1 cellular context compared by ENCODE assay signal in the genomic region with DNA sequence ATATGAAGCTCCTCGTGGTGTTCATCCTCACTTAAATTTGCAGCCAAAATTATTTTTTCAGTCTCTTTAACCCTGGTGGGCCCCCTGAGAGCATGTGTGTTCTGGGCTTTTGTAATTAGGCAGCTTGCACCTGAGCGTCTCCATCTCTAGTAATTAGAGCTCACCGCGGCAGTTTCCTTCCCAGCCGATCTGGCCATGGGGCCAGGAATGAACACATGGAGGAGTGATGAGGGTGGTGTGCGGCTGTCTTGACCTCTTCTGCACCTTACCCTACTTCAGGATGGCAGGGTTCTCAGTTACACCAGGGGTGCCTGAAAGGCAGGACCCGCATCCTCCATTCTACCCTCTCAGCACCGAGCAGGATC.
TF ChIP-seq lines count a peak whose summit lies in the region.

No MANE protein-coding gene starts in this region.

TF ChIP-seq in IMR-90, 13 proteins besides CTCF, POLR2A, EP300 and RAD21 (continued from another document):
- no peak for TF ChIP-seq RFX5 (IDR thresholded peaks at IDR 0.05; ENCODE audit: low read depth, low read length)
- no peak for TF ChIP-seq MAFK (IDR thresholded peaks at IDR 0.05; ENCODE audit: low read depth, low read length)
- TF ChIP-seq NFE2L2 (IDR thresholded peaks at IDR 0.05; ENCODE audit: low read depth, low read length), result no peak
- no peak for TF ChIP-seq MXI1 (IDR thresholded peaks at IDR 0.05; ENCODE audit: borderline replicate concordance, low read depth, low read length)
- no peak for TF ChIP-seq CHD1 (IDR thresholded peaks at IDR 0.05; ENCODE audit: low read depth, low read length)
- no peak for TF ChIP-seq SMC3 (IDR thresholded peaks at IDR 0.05; ENCODE audit: low read depth, low read length)
- TF ChIP-seq MAZ (IDR thresholded peaks at IDR 0.05; ENCODE audit: borderline replicate concordance, low read depth, low read length), result no peak
